ENCODE assay signal across 8 cellular contexts in genomic region chrX:56564921-56565861, GRCh38. TPM values are rescaled to one million over a fixed set of nuclear protein-coding genes. Genes with fewer than 3 reads are reported as not detected.
A peak's percentile ranks its signal among the peaks of the same experiment; 100 is the strongest.
DNase-seq lines count a peak whose midpoint lies in the region; ATAC-seq and TF ChIP-seq lines count a peak whose summit lies in the region.

No MANE protein-coding gene starts in this region.

- POLR2A ChIA-PET in CD4-positive, alpha-beta T cell (lab: Charles Lee), result interaction anchor here (0.6 to 0.7 kb wide), 2 partner anchors 26 to 200 kb away, joined by 3 to 4 read pairs; no protein-coding TSS in a partner anchor
- POLR2A ChIA-PET in GM10248 (lab: Yijun Ruan, JAX), result no interaction called here

- no peaks in the 10 kb centered on the region for H3K27me3 Mint-ChIP-seq in CD4-positive, alpha-beta T cell
- H3K27me3 Mint-ChIP-seq in activated naive CD8-positive, alpha-beta T cell, result no peaks in the 10 kb centered on the region

- H3K36me3 Mint-ChIP-seq in CD4-positive, alpha-beta T cell (ENCODE audit: low read depth), result peaks cover 45% of the 10 kb centered on the region
- H3K36me3 Mint-ChIP-seq in activated naive CD8-positive, alpha-beta T cell, result peaks cover 3% of the 10 kb centered on the region

- H3K9me3 ChIP-seq in CD4-positive, alpha-beta T cell (ENCODE audit: control insufficient read depth, low read length), result no peaks in the 10 kb centered on the region

- no peak for ATAC-seq in CD4-positive, alpha-beta T cell (ENCODE audit: poor library complexity)
- peak; percentile 3 for ATAC-seq in HG03354 (IDR thresholded peaks at IDR 0.05; ENCODE audit: poor library complexity, severe bottlenecking, unreplicated experiment)

- H3K27ac Mint-ChIP-seq in CD4-positive, alpha-beta T cell, result peak overlapping the region; percentile 96
- H3K27ac Mint-ChIP-seq in activated naive CD8-positive, alpha-beta T cell, result peak overlapping the region; percentile 98

- no peaks in the 10 kb centered on the region for H3K27me3 ChIP-seq in CD4-positive, alpha-beta T cell (ENCODE audit: control insufficient read depth, insufficient read depth, low read length)

- H3K4me1 Mint-ChIP-seq in CD4-positive, alpha-beta T cell (ENCODE audit: low read depth), result peaks cover 51% of the 10 kb centered on the region
- H3K4me1 Mint-ChIP-seq in activated naive CD8-positive, alpha-beta T cell (ENCODE audit: low read depth), result peaks cover 38% of the 10 kb centered on the region

- peak overlapping the region; percentile 89 for H3K27ac ChIP-seq in CD4-positive, alpha-beta T cell (ENCODE audit: low read depth, low read length)

- CTCF ChIA-PET in CD4-positive, alpha-beta T cell (lab: Charles Lee), result interaction anchor here (0.6 kb wide), 1 partner anchor 162 kb away, joined by 3 read pairs; no protein-coding TSS in a partner anchor
- CTCF ChIA-PET in GM10248 (lab: Yijun Ruan, JAX), result no interaction called here

- TF ChIP-seq CTCF in CD4-positive, alpha-beta T cell (IDR thresholded peaks at IDR 0.05), result no peak
- TF ChIP-seq CTCF in GM10248 (IDR thresholded peaks at IDR 0.05; ENCODE audit: control extremely low read depth, extremely low read depth, low read depth, missing control alignments), result no peak

- peak overlapping the region; percentile 90 for H3K4me3 Mint-ChIP-seq in CD4-positive, alpha-beta T cell
- H3K4me3 Mint-ChIP-seq in activated naive CD8-positive, alpha-beta T cell, result peak overlapping the region; percentile 95

- no peak for DNase-seq in CD4-positive, alpha-beta T cell
- DNase-seq in inferior parietal cortex (ENCODE audit: extremely low spot score), result peak; percentile 16
- DNase-seq in stimulated activated CD4-positive, alpha-beta T cell treated with anti-CD3 and anti-CD28 coated beads, Interleukin-15, amount 100 ng/mL, for 24 hours, result peak; percentile 11
- no peak for DNase-seq in iPS-NIHi11 (ENCODE audit: low spot score)
- DNase-seq in NCI-H2029 (lab: John Stamatoyannopoulos, UW), result no peak
- DNase-seq in GM10248 (ENCODE audit: extremely low spot score), result no peak

- no peaks in the 10 kb centered on the region for H3K9me3 Mint-ChIP-seq in CD4-positive, alpha-beta T cell
- no peaks in the 10 kb centered on the region for H3K9me3 Mint-ChIP-seq in activated naive CD8-positive, alpha-beta T cell (ENCODE audit: low read depth)

- intact Hi-C loops in CD4-positive, alpha-beta T cell (cut with DNase I, micrococcal nuclease), result loop anchor here (5.0 to 10.0 kb wide), 4 partner anchors 60 to 1030 kb away; partner anchors contain the start of genes NBDY (in 2 of the 2) and ZXDB (in 1 of the 2)

RNA-seq across cellular contexts. Expression of gene UBQLN2, which starts 1.8 kb away (rescaled TPM):
- 10 to 100 TPM; 48.7 to 49.1 TPM for total RNA-seq in CD4-positive, alpha-beta T cell

Comparison
In these comparisons a context has a peak if more than half of its experiments do, and no peak if none do; other contexts are left out.
1. DNase-seq: peak in inferior parietal cortex (single experiment) and stimulated activated CD4-positive, alpha-beta T cell treated with anti-CD3 and anti-CD28 coated beads, Interleukin-15, amount 100 ng/mL, for 24 hours (single experiment); none in CD4-positive, alpha-beta T cell (0 of 10), iPS-NIHi11 (single experiment), NCI-H2029 (single experiment) and GM10248 (single experiment).